Comparison of ENCODE assay signal across 34 cellular contexts in the genomic region with DNA sequence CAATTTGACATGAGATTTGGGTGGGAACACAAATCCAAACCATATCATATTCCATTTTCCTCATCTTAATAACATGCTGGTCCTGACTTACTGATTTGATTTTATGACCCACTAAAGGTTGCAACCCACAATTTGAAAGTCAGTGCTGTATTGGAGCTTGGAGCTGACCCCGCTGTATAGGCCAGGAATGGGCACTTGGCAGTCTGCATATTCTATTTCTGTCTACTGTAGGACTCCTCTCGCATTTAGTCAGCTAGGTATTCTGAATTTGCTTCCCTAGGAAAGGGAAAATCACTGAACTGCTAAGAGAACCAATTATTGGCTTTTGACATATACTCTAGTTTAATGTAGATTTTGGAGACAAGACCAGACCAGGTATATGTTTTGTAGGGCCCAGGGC.
"Had no signal": no experiment of that assay in that cellular context is flagged by ENCODE, and none has a peak within 500 bp of the region (broad histone marks: within the 10 kb centered on the region; RNA-seq: fewer than 3 reads in every experiment).

No MANE protein-coding gene starts in this region.

- H3K27me3 ChIP-seq: MG63 had no signal

- DNase-seq: Karpas-422, Kasumi-1, MG63, MM.1S, MV-4-11, NCI-H1048, NCI-H1092, NCI-H1092 treated with DMSO at 0.1 percent for 48 hours, NCI-H1105, NCI-H1105 treated with DMSO at 0.1 percent for 48 hours, NCI-H1417, NCI-H1417 treated with DMSO at 0.1 percent for 48 hours, NCI-H1436, NCI-H1436 treated with DMSO at 0.1 percent for 48 hours, NCI-H146, NCI-H1694, NCI-H1694 treated with DMSO at 0.1 percent for 48 hours, NCI-H187, NCI-H187 treated with DMSO at 0.1 percent for 48 hours, NCI-H1930, NCI-H2029, NCI-H2029 treated with DMSO at 0.1 percent for 48 hours, NCI-H2081, NCI-H2081 treated with DMSO at 0.1 percent for 48 hours, NCI-H2107, NCI-H2171, NCI-H2171 treated with DMSO at 0.1 percent for 48 hours, NCI-H2227 treated with DMSO at 0.1 percent for 48 hours, NCI-H226, NCI-H345, NCI-H446, NCI-H446 treated with DMSO at 0.1 percent for 48 hours, NCI-H510A had no signal

- H3K9me3 ChIP-seq: MG63 had no signal

- H3K36me3 ChIP-seq: MG63 had no signal

- H3K4me3 ChIP-seq: MG63 had no signal

- H3K27ac ChIP-seq: KMS-11 had no signal
